In the genomic region with DNA sequence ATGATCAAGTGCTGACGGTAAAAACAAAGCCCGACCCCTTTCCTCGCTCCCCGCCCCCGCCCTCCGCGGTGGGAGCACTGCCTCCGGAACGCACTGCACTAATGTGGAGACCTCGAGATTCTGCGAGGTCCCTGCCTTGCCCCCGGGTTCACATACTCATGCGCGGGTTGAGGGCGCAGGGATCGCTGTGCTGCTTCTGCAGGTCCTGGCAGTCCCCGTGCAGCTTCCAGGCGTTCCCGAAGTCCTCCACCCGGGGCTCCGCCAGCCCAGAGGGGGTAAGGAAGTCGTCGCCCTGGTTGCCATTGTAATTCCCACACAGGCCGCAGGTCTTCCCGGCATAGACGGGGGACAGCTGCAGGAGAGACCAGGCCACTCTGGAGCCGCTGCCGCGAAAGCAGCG, we compare ENCODE assay signal across 1 cellular context.
TF ChIP-seq lines count a peak whose summit lies in the region.

No MANE protein-coding gene starts in this region.

TF ChIP-seq in GM23338, 12 proteins besides CTCF, POLR2A, EP300 and RAD21:
- TF ChIP-seq, protein P1, sequence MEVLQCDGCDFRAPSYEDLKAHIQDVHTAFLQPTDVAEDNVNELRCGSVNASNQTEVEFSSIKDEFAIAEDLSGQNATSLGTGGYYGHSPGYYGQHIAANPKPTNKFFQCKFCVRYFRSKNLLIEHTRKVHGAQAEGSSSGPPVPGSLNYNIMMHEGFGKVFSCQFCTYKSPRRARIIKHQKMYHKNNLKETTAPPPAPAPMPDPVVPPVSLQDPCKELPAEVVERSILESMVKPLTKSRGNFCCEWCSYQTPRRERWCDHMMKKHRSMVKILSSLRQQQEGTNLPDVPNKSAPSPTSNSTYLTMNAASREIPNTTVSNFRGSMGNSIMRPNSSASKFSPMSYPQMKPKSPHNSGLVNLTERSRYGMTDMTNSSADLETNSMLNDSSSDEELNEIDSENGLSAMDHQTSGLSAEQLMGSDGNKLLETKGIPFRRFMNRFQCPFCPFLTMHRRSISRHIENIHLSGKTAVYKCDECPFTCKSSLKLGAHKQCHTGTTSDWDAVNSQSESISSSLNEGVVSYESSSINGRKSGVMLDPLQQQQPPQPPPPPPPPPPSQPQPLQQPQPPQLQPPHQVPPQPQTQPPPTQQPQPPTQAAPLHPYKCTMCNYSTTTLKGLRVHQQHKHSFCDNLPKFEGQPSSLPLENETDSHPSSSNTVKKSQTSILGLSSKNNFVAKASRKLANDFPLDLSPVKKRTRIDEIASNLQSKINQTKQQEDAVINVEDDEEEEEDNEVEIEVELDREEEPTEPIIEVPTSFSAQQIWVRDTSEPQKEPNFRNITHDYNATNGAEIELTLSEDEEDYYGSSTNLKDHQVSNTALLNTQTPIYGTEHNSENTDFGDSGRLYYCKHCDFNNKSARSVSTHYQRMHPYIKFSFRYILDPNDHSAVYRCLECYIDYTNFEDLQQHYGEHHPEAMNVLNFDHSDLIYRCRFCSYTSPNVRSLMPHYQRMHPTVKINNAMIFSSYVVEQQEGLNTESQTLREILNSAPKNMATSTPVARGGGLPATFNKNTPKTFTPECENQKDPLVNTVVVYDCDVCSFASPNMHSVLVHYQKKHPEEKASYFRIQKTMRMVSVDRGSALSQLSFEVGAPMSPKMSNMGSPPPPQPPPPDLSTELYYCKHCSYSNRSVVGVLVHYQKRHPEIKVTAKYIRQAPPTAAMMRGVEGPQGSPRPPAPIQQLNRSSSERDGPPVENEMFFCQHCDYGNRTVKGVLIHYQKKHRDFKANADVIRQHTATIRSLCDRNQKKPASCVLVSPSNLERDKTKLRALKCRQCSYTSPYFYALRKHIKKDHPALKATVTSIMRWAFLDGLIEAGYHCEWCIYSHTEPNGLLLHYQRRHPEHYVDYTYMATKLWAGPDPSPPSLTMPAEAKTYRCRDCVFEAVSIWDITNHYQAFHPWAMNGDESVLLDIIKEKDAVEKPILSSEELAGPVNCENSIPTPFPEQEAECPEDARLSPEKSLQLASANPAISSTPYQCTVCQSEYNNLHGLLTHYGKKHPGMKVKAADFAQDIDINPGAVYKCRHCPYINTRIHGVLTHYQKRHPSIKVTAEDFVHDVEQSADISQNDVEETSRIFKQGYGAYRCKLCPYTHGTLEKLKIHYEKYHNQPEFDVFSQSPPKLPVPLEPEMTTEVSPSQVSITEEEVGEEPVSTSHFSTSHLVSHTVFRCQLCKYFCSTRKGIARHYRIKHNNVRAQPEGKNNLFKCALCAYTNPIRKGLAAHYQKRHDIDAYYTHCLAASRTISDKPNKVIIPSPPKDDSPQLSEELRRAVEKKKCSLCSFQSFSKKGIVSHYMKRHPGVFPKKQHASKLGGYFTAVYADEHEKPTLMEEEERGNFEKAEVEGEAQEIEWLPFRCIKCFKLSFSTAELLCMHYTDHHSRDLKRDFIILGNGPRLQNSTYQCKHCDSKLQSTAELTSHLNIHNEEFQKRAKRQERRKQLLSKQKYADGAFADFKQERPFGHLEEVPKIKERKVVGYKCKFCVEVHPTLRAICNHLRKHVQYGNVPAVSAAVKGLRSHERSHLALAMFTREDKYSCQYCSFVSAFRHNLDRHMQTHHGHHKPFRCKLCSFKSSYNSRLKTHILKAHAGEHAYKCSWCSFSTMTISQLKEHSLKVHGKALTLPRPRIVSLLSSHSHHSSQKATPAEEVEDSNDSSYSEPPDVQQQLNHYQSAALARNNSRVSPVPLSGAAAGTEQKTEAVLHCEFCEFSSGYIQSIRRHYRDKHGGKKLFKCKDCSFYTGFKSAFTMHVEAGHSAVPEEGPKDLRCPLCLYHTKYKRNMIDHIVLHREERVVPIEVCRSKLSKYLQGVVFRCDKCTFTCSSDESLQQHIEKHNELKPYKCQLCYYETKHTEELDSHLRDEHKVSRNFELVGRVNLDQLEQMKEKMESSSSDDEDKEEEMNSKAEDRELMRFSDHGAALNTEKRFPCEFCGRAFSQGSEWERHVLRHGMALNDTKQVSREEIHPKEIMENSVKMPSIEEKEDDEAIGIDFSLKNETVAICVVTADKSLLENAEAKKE (CRISPR knock-in tag; IDR thresholded peaks at IDR 0.05): no peak
- TF ChIP-seq POLR2AphosphoS5 (IDR thresholded peaks at IDR 0.05; ENCODE audit: low read depth): peak; percentile 44
